2 cellular contexts compared by ENCODE assay signal in genomic region chr22:35065796-35066218, GRCh38.
A peak's percentile ranks its signal among the peaks of the same experiment; 100 is the strongest.
TF ChIP-seq lines count a peak whose summit lies in the region.

Gene ISX (plus strand): TSS chr22:35066158. CDS start chr22:35067088, 930 bp downstream.

TF ChIP-seq in GM23338, 12 proteins besides CTCF, POLR2A, EP300 and RAD21:
- TF ChIP-seq REST (IDR thresholded peaks at IDR 0.05; ENCODE audit: unreplicated experiment) (no peak), STAT1 (IDR thresholded peaks at IDR 0.05; ENCODE audit: unreplicated experiment) (no peak), ZNF331 (CRISPR knock-in tag; IDR thresholded peaks at IDR 0.05; ENCODE audit: low read depth) (no peak), CREB1 (CRISPR knock-in tag; IDR thresholded peaks at IDR 0.05; ENCODE audit: low read depth) (no peak), ZNF114 (CRISPR knock-in tag; IDR thresholded peaks at IDR 0.05) (no peak), EZH2 (IDR thresholded peaks at IDR 0.05; ENCODE audit: low read depth, unreplicated experiment) (no peak), ETS1 (IDR thresholded peaks at IDR 0.05) (no peak), NANOG (IDR thresholded peaks at IDR 0.05; ENCODE audit: borderline replicate concordance) (no peak)

TF ChIP-seq in K562, 482 proteins besides CTCF, POLR2A, EP300 and RAD21:
- TF ChIP-seq ARID1B (IDR thresholded peaks at IDR 0.05) = peak; percentile 17; the same call in 1 of the 2 replicates
- TF ChIP-seq FOXA3 (CRISPR knock-in tag; conservative IDR thresholded peaks at IDR 0.05 in 1 of 2, IDR thresholded peaks at IDR 0.05 in 1 of 2) = 0 out of 4 replicates have a peak, but pooled peaks of 1 of the 2 experiments have one; percentile 8
- TF ChIP-seq THRAP3 (IDR thresholded peaks at IDR 0.05; ENCODE audit: borderline replicate concordance) = no peak
TF ChIP-seq in K562: peak in this region for 2.
